Comparison of ENCODE assay signal across 17 cellular contexts in genomic region chr11:68896171-68896959, GRCh38. TPM values are rescaled to one million over a fixed set of nuclear protein-coding genes. Genes with fewer than 3 reads are reported as not detected.
DNase-seq lines count a peak whose midpoint lies in the region; ATAC-seq, FAIRE-seq and TF ChIP-seq lines count a peak whose summit lies in the region.
"Had no signal": no experiment of that assay in that cellular context is flagged by ENCODE, and none has a peak within 500 bp of the region (broad histone marks: within the 10 kb centered on the region; RNA-seq: fewer than 3 reads in every experiment).

No MANE protein-coding gene starts in this region.

- intact Hi-C loops in heart left ventricle (cut with DNase I) = no loop called here
- intact Hi-C loops in right cardiac atrium (cut with DNase I) = no loop called here
- intact Hi-C loops in kidney (cut with DNase I) = no loop called here

- DNase-seq in heart left ventricle = no peak
- no peak for DNase-seq in right cardiac atrium
- peak; percentile 66 for DNase-seq in kidney
- DNase-seq in neural crest cell (ENCODE audit: low read depth, low spot score) = no peak
- DNase-seq in effector CD4-positive, alpha-beta T cell = no peak
- no peak for DNase-seq in activated gamma-delta T cell (lab: John Stamatoyannopoulos, UW)
- no peak for DNase-seq in NCI-H2029 treated with DMSO at 0.1 percent for 48 hours (lab: John Stamatoyannopoulos, UW)
- DNase-seq: CD4-positive, alpha-beta memory T cell; COR-L47; DND-41; GDM1; GOT3 had no signal

- H3K36me3 ChIP-seq in heart left ventricle (peaks cover 0 to 90% (median 82%) of the 10 kb centered on the region in 9 donors), kidney (ENCODE audit: control insufficient read depth in 1 of 2, insufficient read depth in 2 of 2, low read length in 2 of 2) (peaks cover 33 to 48% of the 10 kb centered on the region in 2 donors)

- H3K9me3 ChIP-seq in heart left ventricle (no peaks in the 10 kb centered on the region), right cardiac atrium (ENCODE audit: control insufficient read depth, low read length) (no peaks in the 10 kb centered on the region), kidney (ENCODE audit: control insufficient read depth in 1 of 2, low read length in 2 of 2) (no peaks in the 10 kb centered on the region)
- H3K9me3 ChIP-seq: HAP-1 had no signal

- no peak for TF ChIP-seq POLR2A in heart left ventricle (IDR thresholded peaks at IDR 0.05)

- H3K36me3 Mint-ChIP-seq in neural crest cell (ENCODE audit: low read depth) = no peaks in the 10 kb centered on the region

- TF ChIP-seq CTCF in heart left ventricle (IDR thresholded peaks at IDR 0.05) (no peak), kidney (IDR thresholded peaks at IDR 0.05; ENCODE audit: borderline replicate concordance, extremely low read depth, insufficient read depth) (no peak), neural crest cell (conservative IDR thresholded peaks at IDR 0.05) (no peak)

- H3K27ac Mint-ChIP-seq in neural crest cell (ENCODE audit: unreplicated experiment) = no peak overlapping the region
- H3K27ac Mint-ChIP-seq: B cell had no signal

- H3K27me3 Mint-ChIP-seq in neural crest cell (ENCODE audit: low read depth) = no peaks in the 10 kb centered on the region
- H3K27me3 Mint-ChIP-seq: B cell; CD4-positive, alpha-beta memory T cell had no signal

- no peaks in the 10 kb centered on the region for H3K9me3 Mint-ChIP-seq in neural crest cell
- H3K9me3 Mint-ChIP-seq: CD4-positive, alpha-beta memory T cell had no signal

- ATAC-seq in heart left ventricle (peak in 3 of 4 donors; percentile 26 to 72 (median 49)), right cardiac atrium (no peak)

- H3K27ac ChIP-seq in heart left ventricle (peak overlapping the region in 2 of 12 donors; percentile 40 to 61), right cardiac atrium (ENCODE audit: low read length) (no peak overlapping the region), kidney (ENCODE audit: low read depth in 2 of 2, low read length in 2 of 2) (no peak overlapping the region)
- H3K27ac ChIP-seq: C4-2B had no signal

- H3K4me1 ChIP-seq in heart left ventricle = peaks cover 4 to 19% (median 6%) of the 10 kb centered on the region in 12 donors
- peaks cover 6% of the 10 kb centered on the region for H3K4me1 ChIP-seq in right cardiac atrium (ENCODE audit: control insufficient read depth, insufficient read depth, low read length)
- peaks cover 4 to 5% of the 10 kb centered on the region in 2 donors for H3K4me1 ChIP-seq in kidney (ENCODE audit: control insufficient read depth in 1 of 2, insufficient read depth in 1 of 2, low read depth in 1 of 2, low read length in 2 of 2)
- H3K4me1 ChIP-seq: HAP-1 had no signal

- H3K27me3 ChIP-seq in heart left ventricle (no peaks in the 10 kb centered on the region), right cardiac atrium (ENCODE audit: control insufficient read depth, insufficient read depth) (no peaks in the 10 kb centered on the region)

- no peak for FAIRE-seq in kidney (lab: Jason Lieb, UNC)
- FAIRE-seq: A204.1, GM19239 had no signal

- 84 to 90% (median 88%) methylated on average over 23 of the region's 23 CpGs for WGBS in heart left ventricle, 4 donors
- WGBS in right cardiac atrium = 91% methylated on average over 23 of the region's 23 CpGs

- H3K9ac ChIP-seq in kidney (ENCODE audit: low read length in 2 of 2) = no peak overlapping the region

- H3K4me3 ChIP-seq in heart left ventricle (no peak overlapping the region), right cardiac atrium (ENCODE audit: low read length) (no peak overlapping the region), kidney (ENCODE audit: low read length in 2 of 2) (no peak overlapping the region)
- H3K4me3 ChIP-seq: HAP-1 had no signal

- H3K4me1 Mint-ChIP-seq in neural crest cell = no peaks in the 10 kb centered on the region

- peak overlapping the region; percentile 41 for H3K4me3 Mint-ChIP-seq in neural crest cell
- H3K4me3 Mint-ChIP-seq: B cell; CD4-positive, alpha-beta memory T cell had no signal

RNA-seq across cellular contexts. Expression of gene MRPL21, which starts 7.3 kb away (rescaled TPM):
- total RNA-seq in heart left ventricle (100 to 1,000 TPM in 2 of 9 donors, 10 to 100 TPM in 7; 59.9 to 120 (median 87.9) TPM), right cardiac atrium (10 to 100 TPM; 57.3 to 85.5 (median 80.0) TPM), kidney (45.0 TPM), neural crest cell (64.4 and 69.0 TPM in 2 replicates)
- polyA plus RNA-seq in heart left ventricle (100 to 1,000 TPM; 117 to 230 TPM), right cardiac atrium (144 TPM), kidney (ENCODE audit: insufficient read depth, low read depth, low replicate concordance) (147 TPM)

RNA-seq across cellular contexts. Expression of gene IGHMBP2, which starts 7.3 kb away (rescaled TPM):
- 10 to 100 TPM in 6 of 9 donors, 1 to 10 TPM in 3; 8.3 to 18.9 (median 13.7) TPM for total RNA-seq in heart left ventricle
- 10 to 100 TPM; 10.3 to 12.6 TPM for polyA plus RNA-seq in heart left ventricle
- total RNA-seq in right cardiac atrium = 10 to 100 TPM; 11.1 to 12.7 (median 11.9) TPM
- polyA plus RNA-seq in right cardiac atrium = 10.4 TPM
- total RNA-seq in kidney = 19.6 TPM
- polyA plus RNA-seq in kidney (ENCODE audit: insufficient read depth, low read depth, low replicate concordance) = 8.8 TPM
- 28.1 and 30.1 TPM in 2 replicates for total RNA-seq in neural crest cell

RNA-seq across cellular contexts. Expression of gene CPT1A, which starts 54.6 kb away (rescaled TPM):
- total RNA-seq in heart left ventricle (100 to 1,000 TPM in 1 of 9 donors, 10 to 100 TPM in 8; 33.0 to 116 (median 51.9) TPM), right cardiac atrium (10 to 100 TPM; 33.2 to 63.5 (median 47.3) TPM), kidney (61.5 TPM), neural crest cell (0.48 and 0.54 TPM in 2 replicates)
- polyA plus RNA-seq in heart left ventricle (10 to 100 TPM; 20.9 to 38.5 TPM), right cardiac atrium (22.4 TPM), kidney (ENCODE audit: insufficient read depth, low read depth, low replicate concordance) (51.3 TPM)

Comparison
In these comparisons a context has a peak if more than half of its experiments do, and no peak if none do; other contexts are left out.
1. ATAC-seq: peak in heart left ventricle (3 of 4); none in right cardiac atrium (0 of 2).
2. RNA of gene CPT1A, which starts 54.6 kb away (total RNA-seq): 61.5 TPM in kidney (single experiment), 33.0 to 116 TPM in heart left ventricle and 33.2 to 63.5 TPM in right cardiac atrium; 0.48 to 0.54 TPM in neural crest cell; every median in the first group is over 10 times any median in the second.